ENCODE assay signal across 2 cellular contexts in genomic region chr4:40838742-40839141, GRCh38.
TF ChIP-seq lines count a peak whose summit lies in the region.

No MANE protein-coding gene starts in this region.

TF ChIP-seq in SK-N-SH, 30 proteins besides CTCF, POLR2A, EP300 and RAD21 (continued from another document):
- TF ChIP-seq EZH2phosphoT487 (IDR thresholded peaks at IDR 0.05; ENCODE audit: borderline replicate concordance, low read depth): no peak
- TF ChIP-seq MAX (IDR thresholded peaks at IDR 0.05; ENCODE audit: low read depth): no peak
- no peak for TF ChIP-seq GATA2 (CRISPR knock-in tag; IDR thresholded peaks at IDR 0.05)
- no peak for TF ChIP-seq CHD2 (IDR thresholded peaks at IDR 0.05; ENCODE audit: low read length, partially characterized antibody)
- no peak for TF ChIP-seq MXI1 (IDR thresholded peaks at IDR 0.05; ENCODE audit: low read depth, low read length)
- TF ChIP-seq TEAD4 (IDR thresholded peaks at IDR 0.05; ENCODE audit: borderline replicate concordance, insufficient read depth): no peak
- TF ChIP-seq FOXM1 (IDR thresholded peaks at IDR 0.05; ENCODE audit: low read depth): no peak
- TF ChIP-seq PBX3 (IDR thresholded peaks at IDR 0.05): no peak
- no peak for TF ChIP-seq YY1 (IDR thresholded peaks at IDR 0.05; ENCODE audit: low read depth)
- TF ChIP-seq FOSL2 (IDR thresholded peaks at IDR 0.05; ENCODE audit: borderline replicate concordance, low read depth): no peak
- TF ChIP-seq ELF1 (IDR thresholded peaks at IDR 0.05): no peak
- TF ChIP-seq TCF12 (IDR thresholded peaks at IDR 0.05): no peak
- TF ChIP-seq REST (IDR thresholded peaks at IDR 0.05; ENCODE audit: low read depth, low read length): no peak
- no peak for TF ChIP-seq ZBTB33 (IDR thresholded peaks at IDR 0.05; ENCODE audit: borderline replicate concordance, low read depth)
- no peak for TF ChIP-seq USF1 (IDR thresholded peaks at IDR 0.05; ENCODE audit: borderline replicate concordance, low read depth)
- TF ChIP-seq RXRA (IDR thresholded peaks at IDR 0.05; ENCODE audit: borderline replicate concordance, low read depth): no peak
- TF ChIP-seq POLR2AphosphoS5 (IDR thresholded peaks at IDR 0.05; ENCODE audit: low read depth, low read length): no peak
- no peak for TF ChIP-seq MEF2A (IDR thresholded peaks at IDR 0.05; ENCODE audit: borderline replicate concordance, low read depth)

TF ChIP-seq in SK-N-SH treated with all-trans-retinoic acid at 6 μM for 48 hours, 23 proteins besides CTCF, POLR2A, EP300 and RAD21 (continued from another document):
- TF ChIP-seq CREB5 (CRISPR knock-in tag; IDR thresholded peaks at IDR 0.05; ENCODE audit: low read depth) (no peak), ISL1 (CRISPR knock-in tag; IDR thresholded peaks at IDR 0.05) (no peak), ARNTL (CRISPR knock-in tag; IDR thresholded peaks at IDR 0.05; ENCODE audit: borderline replicate concordance, low read depth) (no peak), TCF4 (CRISPR knock-in tag; IDR thresholded peaks at IDR 0.05; ENCODE audit: borderline replicate concordance) (no peak), BACH2 (CRISPR knock-in tag; IDR thresholded peaks at IDR 0.05; ENCODE audit: borderline replicate concordance) (no peak), ZNF70 (CRISPR knock-in tag; IDR thresholded peaks at IDR 0.05) (no peak), GLIS3 (CRISPR knock-in tag; IDR thresholded peaks at IDR 0.05) (no peak), ZNF8 (CRISPR knock-in tag; IDR thresholded peaks at IDR 0.05) (no peak), ZFP3 (CRISPR knock-in tag; IDR thresholded peaks at IDR 0.05) (no peak), ESRRG (CRISPR knock-in tag; IDR thresholded peaks at IDR 0.05) (no peak), PATZ1 (CRISPR knock-in tag; IDR thresholded peaks at IDR 0.05; ENCODE audit: borderline replicate concordance) (no peak), TOX (CRISPR knock-in tag; IDR thresholded peaks at IDR 0.05; ENCODE audit: borderline replicate concordance) (no peak), OSR1 (CRISPR knock-in tag; IDR thresholded peaks at IDR 0.05) (no peak), CSDC2 (CRISPR knock-in tag; IDR thresholded peaks at IDR 0.05) (no peak), TSHZ2 (CRISPR knock-in tag; IDR thresholded peaks at IDR 0.05) (no peak), PPARA (CRISPR knock-in tag; IDR thresholded peaks at IDR 0.05; ENCODE audit: borderline replicate concordance) (no peak), RARB (CRISPR knock-in tag; IDR thresholded peaks at IDR 0.05) (no peak)
TF ChIP-seq in SK-N-SH treated with all-trans-retinoic acid at 6 μM for 48 hours: peak in this region for 0.
